ENCODE assay signal across 23 cellular contexts in the genomic region with DNA sequence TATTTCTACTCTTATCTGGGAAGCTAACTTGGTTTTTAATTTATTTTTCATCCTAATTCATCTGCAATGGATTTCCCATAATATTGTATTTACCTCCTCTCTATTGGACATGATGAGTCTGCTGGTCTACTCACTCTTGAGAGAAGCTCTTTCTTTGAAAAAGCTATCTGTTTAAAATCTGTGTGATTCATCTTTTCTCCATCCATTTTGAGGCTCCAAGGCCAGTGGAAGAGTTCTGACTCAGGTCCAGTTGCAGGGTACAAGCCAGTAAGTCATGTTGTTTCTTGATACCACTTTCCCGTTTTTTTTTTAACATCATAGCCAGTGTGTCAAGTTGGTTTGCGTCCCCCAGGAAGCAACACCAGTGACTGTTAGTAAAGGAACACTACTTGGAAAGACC.
DNase-seq lines count a peak whose midpoint lies in the region; ATAC-seq and TF ChIP-seq lines count a peak whose summit lies in the region.
"Had no signal": no experiment of that assay in that cellular context is flagged by ENCODE, and none has a peak within 500 bp of the region (broad histone marks: within the 10 kb centered on the region; RNA-seq: fewer than 3 reads in every experiment).

No MANE protein-coding gene starts in this region.

- H3K4me3 ChIP-seq in SK-N-SH (ENCODE audit: low read depth in 2 of 2, low read length in 1 of 2) = no peak overlapping the region
- no peak overlapping the region for H3K4me3 ChIP-seq in fibroblast of the aortic adventitia (ENCODE audit: low read depth, low read length)
- H3K4me3 ChIP-seq in psoas muscle = no peak overlapping the region
- H3K4me3 ChIP-seq: A549, cardiac muscle cell had no signal

- ATAC-seq in psoas muscle = no peak
- ATAC-seq: A549; activated T-helper 17 cell treated with anti-CD3 and anti-CD28 coated beads, Interleukin-2, amount 50 U/mL, for 72 hours; right cardiac atrium had no signal

- no peaks in the 10 kb centered on the region for H3K27me3 ChIP-seq in SK-N-SH (ENCODE audit: insufficient read depth)
- no peaks in the 10 kb centered on the region for H3K27me3 ChIP-seq in psoas muscle (ENCODE audit: insufficient read depth in 3 of 3, low read length in 2 of 3)
- H3K27me3 ChIP-seq: cardiac muscle cell had no signal

- H3K27ac ChIP-seq in SK-N-SH (ENCODE audit: low read depth in 2 of 2, low read length in 1 of 2) (peak overlapping the region in 1 of 2 experiments; percentile 55; a peak in 2 of 4 replicates), psoas muscle (no peak overlapping the region)
- H3K27ac ChIP-seq: A549, cardiac muscle cell had no signal

- no peak overlapping the region for H3K27ac Mint-ChIP-seq in activated naive CD4-positive, alpha-beta T cell treated with anti-CD3 and anti-CD28 coated beads, Interleukin-2, amount 10 ng/mL, durations not matched to agents 7 days and 5 days
- H3K27ac Mint-ChIP-seq: activated CD4-positive, alpha-beta T cell treated with anti-CD3 and anti-CD28 coated beads, Interleukin-2, amount 10 ng/mL, durations not matched to agents 7 days and 5 days; activated naive CD8-positive, alpha-beta T cell treated with anti-CD3 and anti-CD28 coated beads, Interleukin-2, amount 10 ng/mL, durations not matched to agents 7 days and 5 days; activated T-helper 17 cell treated with anti-CD3 and anti-CD28 coated beads, Interleukin-2, amount 50 U/mL, for 72 hours; memory B cell; T-helper 1 cell treated with Interleukin-12 subunit alpha and Interleukin-12 subunit beta and Interleukin-4 antibody, amounts not matched to agents 30 μg/mL and 1 μg/mL, for 36 hours had no signal

- POLR2A ChIA-PET in SK-N-SH (lab: Yijun Ruan, JAX) = no interaction called here

- intact Hi-C loops in psoas muscle (cut with DNase I) = no loop called here

- no peaks in the 10 kb centered on the region for H4K20me1 ChIP-seq in SK-N-SH (ENCODE audit: insufficient read depth)

- peak overlapping the region; percentile 63; the same call in 1 of the 2 replicates for H2AFZ ChIP-seq in SK-N-SH (ENCODE audit: low read depth)

- H3K9me3 Mint-ChIP-seq in activated naive CD4-positive, alpha-beta T cell treated with anti-CD3 and anti-CD28 coated beads, Interleukin-2, amount 10 ng/mL, durations not matched to agents 7 days and 5 days = no peaks in the 10 kb centered on the region
- H3K9me3 Mint-ChIP-seq: activated CD4-positive, alpha-beta T cell treated with anti-CD3 and anti-CD28 coated beads, Interleukin-2, amount 10 ng/mL, durations not matched to agents 7 days and 5 days; activated naive CD8-positive, alpha-beta T cell treated with anti-CD3 and anti-CD28 coated beads, Interleukin-2, amount 10 ng/mL, durations not matched to agents 7 days and 5 days; activated T-helper 17 cell treated with anti-CD3 and anti-CD28 coated beads, Interleukin-2, amount 50 U/mL, for 72 hours; memory B cell had no signal

- H3K4me1 Mint-ChIP-seq in activated naive CD4-positive, alpha-beta T cell treated with anti-CD3 and anti-CD28 coated beads, Interleukin-2, amount 10 ng/mL, durations not matched to agents 7 days and 5 days = no peaks in the 10 kb centered on the region
- H3K4me1 Mint-ChIP-seq: activated CD4-positive, alpha-beta T cell treated with anti-CD3 and anti-CD28 coated beads, Interleukin-2, amount 10 ng/mL, durations not matched to agents 7 days and 5 days; activated naive CD8-positive, alpha-beta T cell treated with anti-CD3 and anti-CD28 coated beads, Interleukin-2, amount 10 ng/mL, durations not matched to agents 7 days and 5 days; activated T-helper 17 cell treated with anti-CD3 and anti-CD28 coated beads, Interleukin-2, amount 50 U/mL, for 72 hours; memory B cell had no signal

- H3K27me3 Mint-ChIP-seq in activated naive CD4-positive, alpha-beta T cell treated with anti-CD3 and anti-CD28 coated beads, Interleukin-2, amount 10 ng/mL, durations not matched to agents 7 days and 5 days = no peaks in the 10 kb centered on the region
- H3K27me3 Mint-ChIP-seq: activated CD4-positive, alpha-beta T cell treated with anti-CD3 and anti-CD28 coated beads, Interleukin-2, amount 10 ng/mL, durations not matched to agents 7 days and 5 days; memory B cell had no signal

- WGBS in SK-N-SH (ENCODE audit: low lambda C conversion rate) = 18% methylated on average over 2 of the region's 2 CpGs
- 21 to 59% (median 31%) methylated on average over 2 of the region's 2 CpGs for WGBS in psoas muscle, 3 donors

- no peak for TF ChIP-seq RAD21 in SK-N-SH (IDR thresholded peaks at IDR 0.05; ENCODE audit: low read length)

- CTCF ChIA-PET in SK-N-SH (lab: Yijun Ruan, JAX) = interaction anchor here (0.9 kb wide), 1 partner anchor 10 kb away, joined by 3 read pairs; no protein-coding TSS in a partner anchor
- CTCF ChIA-PET in activated naive CD4-positive, alpha-beta T cell treated with anti-CD3 and anti-CD28 coated beads, Interleukin-2, amount 10 ng/mL, durations not matched to agents 7 days and 5 days (lab: Charles Lee) = no interaction called here

- H3K4me1 ChIP-seq in SK-N-SH (ENCODE audit: control insufficient read depth in 1 of 2, insufficient read depth in 2 of 2, low read depth in 1 of 2, low read length in 1 of 2) (peaks cover 0 to 14% of the 10 kb centered on the region in 2 experiments; a peak in 1 of 4 replicates), psoas muscle (no peaks in the 10 kb centered on the region)

- H3K4me2 ChIP-seq in SK-N-SH = no peak overlapping the region
- H3K4me2 ChIP-seq: A549 had no signal

- H3K79me2 ChIP-seq in SK-N-SH (ENCODE audit: insufficient read depth) = no peaks in the 10 kb centered on the region

- H3K9me2 ChIP-seq in SK-N-SH = no peaks in the 10 kb centered on the region

- no peak for TF ChIP-seq CTCF in SK-N-SH (IDR thresholded peaks at IDR 0.05)
- no peak for TF ChIP-seq CTCF in fibroblast of the aortic adventitia (IDR thresholded peaks at IDR 0.05; ENCODE audit: insufficient read depth, low read length)
- TF ChIP-seq CTCF in psoas muscle (IDR thresholded peaks at IDR 0.05) = no peak

- no peaks in the 10 kb centered on the region for H3K9me3 ChIP-seq in SK-N-SH
- H3K9me3 ChIP-seq in psoas muscle = no peaks in the 10 kb centered on the region
- H3K9me3 ChIP-seq: A549 had no signal

- no peaks in the 10 kb centered on the region for H3K36me3 ChIP-seq in SK-N-SH (replicated peaks in 1 of 2; ENCODE audit: control insufficient read depth in 1 of 2, insufficient read depth in 2 of 2, low read length in 1 of 2)
- H3K36me3 ChIP-seq in psoas muscle (ENCODE audit: insufficient read depth in 1 of 2, low read depth in 1 of 2) = no peaks in the 10 kb centered on the region
- H3K36me3 ChIP-seq: cardiac muscle cell had no signal

- H3F3A ChIP-seq in SK-N-SH (replicated peaks; ENCODE audit: insufficient read depth) = peaks cover 17% of the 10 kb centered on the region

- peak in 1 of 2 experiments; percentile 52; a peak in 1 of 4 replicates for TF ChIP-seq EP300 in SK-N-SH (IDR thresholded peaks at IDR 0.05; ENCODE audit: borderline replicate concordance in 1 of 2, low read depth in 1 of 2, low read length in 1 of 2)

- DNase-seq in A172 (ENCODE audit: low spot score) = peak; percentile 12
- peak; percentile 53 for DNase-seq in HCEC 1CT
- no peak for DNase-seq in SK-N-SH
- DNase-seq in fibroblast of the aortic adventitia (ENCODE audit: low read depth) = peak; percentile 43
- DNase-seq in psoas muscle = no peak
- DNase-seq in cortex of kidney (lab: John Stamatoyannopoulos, UW) = no peak
- no peak for DNase-seq in activated naive CD4-positive, alpha-beta T cell treated with anti-CD3 and anti-CD28 coated beads, Interleukin-2, amount 10 ng/mL, durations not matched to agents 7 days and 5 days
- DNase-seq in DMS53 (lab: John Stamatoyannopoulos, UW) = no peak
- DNase-seq: activated CD4-positive, alpha-beta T cell treated with anti-CD3 and anti-CD28 coated beads, Interleukin-2, amount 10 ng/mL, durations not matched to agents 7 days and 5 days; activated naive CD8-positive, alpha-beta T cell treated with anti-CD3 and anti-CD28 coated beads, Interleukin-2, amount 10 ng/mL, durations not matched to agents 7 days and 5 days; GDM1; NCI-H146; NCI-H2171 treated with DMSO at 0.1 percent for 48 hours; NCI-H82; OCI-M1; right cardiac atrium; SHP77 treated with DMSO at 0.1 percent for 48 hours; stimulated activated CD4-positive, alpha-beta T cell treated with anti-CD3 and anti-CD28 coated beads, Interleukin-15, amount 100 ng/mL, for 24 hours had no signal

- H3K4me3 Mint-ChIP-seq in activated naive CD4-positive, alpha-beta T cell treated with anti-CD3 and anti-CD28 coated beads, Interleukin-2, amount 10 ng/mL, durations not matched to agents 7 days and 5 days = no peak overlapping the region
- H3K4me3 Mint-ChIP-seq: activated CD4-positive, alpha-beta T cell treated with anti-CD3 and anti-CD28 coated beads, Interleukin-2, amount 10 ng/mL, durations not matched to agents 7 days and 5 days; activated naive CD8-positive, alpha-beta T cell treated with anti-CD3 and anti-CD28 coated beads, Interleukin-2, amount 10 ng/mL, durations not matched to agents 7 days and 5 days; activated T-helper 17 cell treated with anti-CD3 and anti-CD28 coated beads, Interleukin-2, amount 50 U/mL, for 72 hours; memory B cell; T-helper 1 cell treated with Interleukin-12 subunit alpha and Interleukin-12 subunit beta and Interleukin-4 antibody, amounts not matched to agents 30 μg/mL and 1 μg/mL, for 36 hours had no signal

- H3K36me3 Mint-ChIP-seq in activated naive CD4-positive, alpha-beta T cell treated with anti-CD3 and anti-CD28 coated beads, Interleukin-2, amount 10 ng/mL, durations not matched to agents 7 days and 5 days = no peaks in the 10 kb centered on the region
- H3K36me3 Mint-ChIP-seq: activated naive CD8-positive, alpha-beta T cell treated with anti-CD3 and anti-CD28 coated beads, Interleukin-2, amount 10 ng/mL, durations not matched to agents 7 days and 5 days; memory B cell had no signal

- no peak overlapping the region for H3K9ac ChIP-seq in SK-N-SH

TF ChIP-seq in SK-N-SH, 30 proteins besides CTCF, POLR2A, EP300 and RAD21 (continues in another document):
- TF ChIP-seq MXI1 (IDR thresholded peaks at IDR 0.05; ENCODE audit: low read depth, low read length) (no peak), RXRA (IDR thresholded peaks at IDR 0.05; ENCODE audit: borderline replicate concordance, low read depth) (no peak), YY1 (IDR thresholded peaks at IDR 0.05; ENCODE audit: low read depth) (peak; percentile 47; the same call in 1 of the 2 replicates), TEAD4 (IDR thresholded peaks at IDR 0.05; ENCODE audit: borderline replicate concordance, insufficient read depth) (peak; percentile 55; the same call in 1 of the 2 replicates), JUND (IDR thresholded peaks at IDR 0.05) (peak; percentile 79), FOSL2 (IDR thresholded peaks at IDR 0.05; ENCODE audit: borderline replicate concordance, low read depth) (peak; percentile 71), FOXM1 (IDR thresholded peaks at IDR 0.05; ENCODE audit: low read depth) (no peak), TCF12 (IDR thresholded peaks at IDR 0.05) (peak; percentile 70)
- TF ChIP-seq, protein P1, sequence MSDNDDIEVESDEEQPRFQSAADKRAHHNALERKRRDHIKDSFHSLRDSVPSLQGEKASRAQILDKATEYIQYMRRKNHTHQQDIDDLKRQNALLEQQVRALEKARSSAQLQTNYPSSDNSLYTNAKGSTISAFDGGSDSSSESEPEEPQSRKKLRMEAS (IDR thresholded peaks at IDR 0.05; ENCODE audit: low read depth) = 0 out of 2 replicates have a peak, but pooled peaks have one; percentile 38

Comparison
In these comparisons a context has a peak if more than half of its experiments do, and no peak if none do; other contexts are left out.
1. DNase-seq: peak in A172 (single experiment), HCEC 1CT (single experiment) and fibroblast of the aortic adventitia (single experiment); none in SK-N-SH (single experiment), psoas muscle (0 of 2), cortex of kidney (single experiment), activated naive CD4-positive, alpha-beta T cell treated with anti-CD3 and anti-CD28 coated beads, Interleukin-2, amount 10 ng/mL, durations not matched to agents 7 days and 5 days (single experiment) and DMS53 (single experiment).